Comparison of ENCODE assay signal across 21 cellular contexts in the genomic region with DNA sequence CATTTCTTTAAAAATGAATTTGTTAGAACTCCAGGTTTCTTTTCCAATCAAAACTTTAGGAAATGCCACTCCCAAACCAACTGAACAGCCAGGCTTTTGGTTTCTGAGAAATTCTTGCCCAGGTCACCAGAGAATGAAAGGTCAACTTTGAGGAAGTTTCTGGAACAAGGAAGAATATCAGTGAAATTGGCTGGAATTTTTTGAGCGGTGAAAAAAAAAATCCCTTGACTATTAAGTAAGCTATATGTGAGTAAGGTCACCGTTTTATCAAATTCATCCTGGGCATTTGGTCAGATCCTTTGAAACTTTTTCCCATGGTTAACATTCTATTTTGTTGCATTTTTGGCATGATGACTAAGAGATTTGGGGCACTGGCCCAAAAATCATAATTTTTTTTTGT.
"Had no signal": no experiment of that assay in that cellular context is flagged by ENCODE, and none has a peak within 500 bp of the region (broad histone marks: within the 10 kb centered on the region; RNA-seq: fewer than 3 reads in every experiment).

No MANE protein-coding gene starts in this region.

- H3K9me3 ChIP-seq: breast epithelium, lower lobe of right lung, sigmoid colon, upper lobe of right lung had no signal

- ATAC-seq: lower lobe of right lung, T-helper 17 cell, upper lobe of right lung had no signal

- H3K4me3 ChIP-seq: breast epithelium, coronary artery, lower lobe of right lung, sigmoid colon, upper lobe of right lung had no signal

- H3K36me3 ChIP-seq: breast epithelium, lower lobe of right lung, sigmoid colon, upper lobe of right lung had no signal

- H3K27ac ChIP-seq: breast epithelium, coronary artery, lower lobe of right lung, parathyroid adenoma, upper lobe of right lung had no signal

- H3K27me3 ChIP-seq: breast epithelium, sigmoid colon, upper lobe of right lung had no signal

- H3K4me1 ChIP-seq: breast epithelium, parathyroid adenoma, sigmoid colon, upper lobe of right lung had no signal

- DNase-seq: activated CD4-positive, alpha-beta memory T cell treated with anti-CD3 and anti-CD28 coated beads for 36 hours; activated CD4-positive, alpha-beta T cell treated with anti-CD3 and anti-CD28 coated beads for 4 hours; activated CD4-positive, CD25-positive, alpha-beta regulatory T cell; activated naive CD4-positive, alpha-beta T cell treated with Interleukin-2 at 50 U/mL for 16 hours; activated naive CD8-positive, alpha-beta T cell treated with anti-CD3 and anti-CD28 coated beads, Interleukin-2, amount 10 ng/mL, durations not matched to agents 7 days and 5 days; activated T-cell treated with anti-CD3 and anti-CD28 coated beads, Interleukin-2, amount 50 U/mL, for 48 hours; amniotic stem cell; cerebellar nuclear complex; erythroblast; lower lobe of right lung; naive B cell; nucleus accumbens; sigmoid colon; stimulated activated CD4-positive, alpha-beta T cell treated with anti-CD3 and anti-CD28 coated beads, Interleukin-4, amount 100 ng/mL, for 1 hour; stimulated activated naive CD4-positive, alpha-beta T cell treated with Interleukin-2 at 50 U/mL for 16 hours; SW 1271; T-helper 17 cell; upper lobe of right lung had no signal
